ENCODE assay signal across 11 cellular contexts in genomic region chr3:189652042-189652441, GRCh38. TPM values are rescaled to one million over a fixed set of nuclear protein-coding genes. Genes with fewer than 3 reads are reported as not detected.
DNase-seq lines count a peak whose midpoint lies in the region; ATAC-seq and TF ChIP-seq lines count a peak whose summit lies in the region.
"Had no signal": no experiment of that assay in that cellular context is flagged by ENCODE, and none has a peak within 500 bp of the region (broad histone marks: within the 10 kb centered on the region; RNA-seq: fewer than 3 reads in every experiment).

No MANE protein-coding gene starts in this region.

- intact Hi-C loops in activated CD4-positive, alpha-beta T cell treated with anti-CD3 and anti-CD28 coated beads for 36 hours (cut with DNase I, micrococcal nuclease): no loop called here

- H3K79me2 ChIP-seq in osteoblast (ENCODE audit: insufficient read depth, low read length): no peaks in the 10 kb centered on the region

- H2AFZ ChIP-seq in osteoblast (ENCODE audit: low read length): no peak overlapping the region

- no peak overlapping the region for H3K27ac Mint-ChIP-seq in activated CD4-positive, alpha-beta T cell treated with anti-CD3 and anti-CD28 coated beads for 36 hours

- peak; percentile 46 for DNase-seq in activated CD4-positive, alpha-beta T cell treated with anti-CD3 and anti-CD28 coated beads for 36 hours
- DNase-seq in activated CD4-positive, alpha-beta T cell treated with anti-CD3 and anti-CD28 coated beads, Interleukin-2, amount 50 U/mL, for 1 hour: no peak
- DNase-seq in KBM-7: peak; percentile 15
- peak; percentile 60 for DNase-seq in choroid plexus epithelial cell (ENCODE audit: low read depth)
- peak; percentile 5 for DNase-seq in osteoblast (ENCODE audit: insufficient read length, low spot score, missing footprints)
- no peak for DNase-seq in SHP77 (lab: John Stamatoyannopoulos, UW)
- DNase-seq in SW480 (ENCODE audit: low spot score): no peak
- DNase-seq: left ventricle myocardium superior, NCI-H526 treated with DMSO at 0.1 percent for 48 hours had no signal

- no peak for ATAC-seq in activated CD4-positive, alpha-beta T cell treated with anti-CD3 and anti-CD28 coated beads for 36 hours
- no peak for ATAC-seq in HG02870 (IDR thresholded peaks at IDR 0.05; ENCODE audit: unreplicated experiment)
- ATAC-seq: left ventricle myocardium superior had no signal

- H3K9me3 Mint-ChIP-seq in activated CD4-positive, alpha-beta T cell treated with anti-CD3 and anti-CD28 coated beads for 36 hours (ENCODE audit: low read depth): peaks cover 10% of the 10 kb centered on the region

- no peaks in the 10 kb centered on the region for H3K9me3 ChIP-seq in osteoblast (ENCODE audit: low read depth, low read length)

- H3K27me3 ChIP-seq in osteoblast (ENCODE audit: insufficient read depth, low read length): no peaks in the 10 kb centered on the region
- H3K27me3 ChIP-seq: BLaER1 treated with 17β-estradiol and CSF1 and Interleukin-3, amounts not matched to agents 10 nM and 100 nM had no signal

- CTCF ChIA-PET in activated CD4-positive, alpha-beta T cell treated with anti-CD3 and anti-CD28 coated beads for 36 hours (lab: Charles Lee): interaction anchor here (0.6 to 1.6 kb wide), 6 partner anchors 10 to 295 kb away, joined by 3 to 10 read pairs (median 4); no protein-coding TSS in a partner anchor

- H3K4me3 Mint-ChIP-seq in activated CD4-positive, alpha-beta T cell treated with anti-CD3 and anti-CD28 coated beads for 36 hours: no peak overlapping the region

- H3K27ac ChIP-seq in osteoblast (ENCODE audit: low read depth, low read length): no peak overlapping the region
- H3K27ac ChIP-seq: BLaER1 treated with 17β-estradiol and CSF1 and Interleukin-3, amounts not matched to agents 10 nM and 100 nM had no signal

- H3K4me1 Mint-ChIP-seq in activated CD4-positive, alpha-beta T cell treated with anti-CD3 and anti-CD28 coated beads for 36 hours: no peaks in the 10 kb centered on the region

- no peaks in the 10 kb centered on the region for H3K4me1 ChIP-seq in osteoblast (ENCODE audit: insufficient read depth, low read length)
- H3K4me1 ChIP-seq: BLaER1 treated with 17β-estradiol and CSF1 and Interleukin-3, amounts not matched to agents 10 nM and 100 nM had no signal

- no peak overlapping the region for H3K4me3 ChIP-seq in choroid plexus epithelial cell (ENCODE audit: low read depth, low read length)
- H3K4me3 ChIP-seq in osteoblast (ENCODE audit: insufficient read depth, low read length): no peak overlapping the region
- H3K4me3 ChIP-seq: BLaER1 treated with 17β-estradiol and CSF1 and Interleukin-3, amounts not matched to agents 10 nM and 100 nM had no signal

- peak; percentile 89 for TF ChIP-seq CTCF in choroid plexus epithelial cell (conservative IDR thresholded peaks at IDR 0.05; ENCODE audit: low read depth, low read length)
- TF ChIP-seq CTCF in osteoblast (IDR thresholded peaks at IDR 0.05; ENCODE audit: extremely low read depth, low read depth, low read length): peak; percentile 51

- no peaks in the 10 kb centered on the region for H3K36me3 Mint-ChIP-seq in activated CD4-positive, alpha-beta T cell treated with anti-CD3 and anti-CD28 coated beads for 36 hours (ENCODE audit: low read depth)

- no peaks in the 10 kb centered on the region for H3K36me3 ChIP-seq in osteoblast (ENCODE audit: insufficient read depth, low read length)
- H3K36me3 ChIP-seq: BLaER1 treated with 17β-estradiol and CSF1 and Interleukin-3, amounts not matched to agents 10 nM and 100 nM had no signal

- in situ Hi-C loops in KBM-7 (cut with MboI; ENCODE audit: low pct_unique_long_range_greater_than_20kb, low sequenced_read_pairs): no loop called here

- H3K4me2 ChIP-seq in osteoblast (ENCODE audit: insufficient read depth, low read length): no peak overlapping the region
- H3K4me2 ChIP-seq: BLaER1 treated with 17β-estradiol and CSF1 and Interleukin-3, amounts not matched to agents 10 nM and 100 nM had no signal

- no peaks in the 10 kb centered on the region for H4K20me1 ChIP-seq in osteoblast (ENCODE audit: insufficient read depth, low read length)
- H4K20me1 ChIP-seq: BLaER1 treated with 17β-estradiol and CSF1 and Interleukin-3, amounts not matched to agents 10 nM and 100 nM had no signal

- POLR2A ChIA-PET in activated CD4-positive, alpha-beta T cell treated with anti-CD3 and anti-CD28 coated beads for 36 hours (lab: Charles Lee): no interaction called here

- peaks cover 1% of the 10 kb centered on the region for H3K27me3 Mint-ChIP-seq in activated CD4-positive, alpha-beta T cell treated with anti-CD3 and anti-CD28 coated beads for 36 hours

RNA-seq across cellular contexts. Expression of gene TP63, which starts 20.9 kb away (rescaled TPM):
- total RNA-seq in activated CD4-positive, alpha-beta T cell treated with anti-CD3 and anti-CD28 coated beads for 36 hours: under 1 TPM; 0.33 to 0.46 TPM
- total RNA-seq in osteoblast: 1.8 and 2.4 TPM in 2 replicates

Comparison
In these comparisons a context has a peak if more than half of its experiments do, and no peak if none do; other contexts are left out.
1. DNase-seq: peak in activated CD4-positive, alpha-beta T cell treated with anti-CD3 and anti-CD28 coated beads for 36 hours (single experiment), KBM-7 (single experiment), choroid plexus epithelial cell (single experiment) and osteoblast (single experiment); none in activated CD4-positive, alpha-beta T cell treated with anti-CD3 and anti-CD28 coated beads, Interleukin-2, amount 50 U/mL, for 1 hour (single experiment), SHP77 (0 of 2) and SW480 (single experiment).